In the genomic region with DNA sequence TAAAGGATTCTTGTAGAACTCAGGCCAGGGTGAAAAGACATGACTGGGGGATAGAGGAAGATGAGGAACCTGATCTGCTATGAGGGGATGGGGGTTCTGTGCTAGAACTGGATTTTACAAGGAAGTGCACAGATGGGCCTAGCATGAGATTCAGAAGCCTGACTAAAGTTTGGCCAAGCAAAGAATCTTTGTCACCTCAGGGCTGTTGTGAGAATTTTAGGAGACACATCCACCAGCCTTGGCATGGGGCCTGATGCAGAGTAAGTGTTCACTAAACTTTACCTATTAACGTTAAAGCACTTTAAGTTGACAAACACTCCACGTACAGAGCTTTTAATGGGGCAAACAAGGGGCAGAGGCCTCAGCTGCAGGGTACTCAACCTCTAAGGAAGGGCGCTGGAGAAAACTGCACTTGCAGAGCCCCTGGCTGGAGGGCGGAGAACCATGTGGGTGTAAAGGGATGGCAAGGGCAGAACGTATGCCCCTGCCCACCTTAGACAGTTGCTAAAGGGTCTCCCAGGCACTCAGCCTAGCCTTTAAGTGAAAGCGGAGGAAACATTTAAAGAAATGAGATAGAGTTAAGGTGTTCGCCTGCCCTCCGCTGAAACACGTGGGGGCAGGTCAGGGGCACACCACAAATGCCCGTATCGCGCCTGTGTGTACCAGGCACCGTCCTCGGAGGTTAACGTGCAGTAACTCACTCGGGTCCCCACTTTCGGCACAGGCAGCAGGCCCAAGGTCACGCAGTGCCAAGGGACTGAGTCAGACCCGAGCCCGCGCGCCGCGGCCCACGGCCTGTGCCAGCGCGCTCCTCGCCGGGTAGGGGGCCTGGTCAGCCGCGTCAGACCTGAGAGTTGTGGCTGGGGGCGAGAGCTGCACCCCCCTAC, we compare ENCODE assay signal across 8 cellular contexts. TPM values are rescaled to one million over a fixed set of nuclear protein-coding genes. Genes with fewer than 3 reads are reported as not detected.
DNase-seq lines count a peak whose midpoint lies in the region; ATAC-seq and TF ChIP-seq lines count a peak whose summit lies in the region.

No MANE protein-coding gene starts in this region.

- peak in 1 of 10 experiments; percentile 8 for DNase-seq in CD4-positive, alpha-beta T cell
- DNase-seq in activated T-cell treated with anti-CD3 and anti-CD28 coated beads, Interleukin-2, amount 50 U/mL, for 72 hours = peak in 1 of 2 donors; percentile 44
- DNase-seq in glutamatergic neuron = no peak
- no peak for DNase-seq in progenitor cell of endocrine pancreas (ENCODE audit: low spot score, unreplicated experiment)
- no peak for DNase-seq in NAMALWA (ENCODE audit: low spot score)
- no peak for DNase-seq in kidney glomerular epithelial cell (lab: John Stamatoyannopoulos, UW)
- DNase-seq in NCI-H2081 treated with DMSO at 0.1 percent for 48 hours (lab: John Stamatoyannopoulos, UW) = no peak

- peak overlapping the region; percentile 80 for H3K27ac Mint-ChIP-seq in CD4-positive, alpha-beta T cell
- peak overlapping the region; percentile 82 for H3K27ac Mint-ChIP-seq in activated T-cell treated with anti-CD3 and anti-CD28 coated beads, Interleukin-2, amount 50 U/mL, for 72 hours
- H3K27ac Mint-ChIP-seq in glutamatergic neuron (ENCODE audit: unreplicated experiment) = peak overlapping the region; percentile 68
- peak overlapping the region; percentile 93 for H3K27ac Mint-ChIP-seq in progenitor cell of endocrine pancreas

- TF ChIP-seq CTCF in CD4-positive, alpha-beta T cell (IDR thresholded peaks at IDR 0.05) = no peak
- peak; percentile 48 for TF ChIP-seq CTCF in glutamatergic neuron (IDR thresholded peaks at IDR 0.05; ENCODE audit: partially characterized antibody, unreplicated experiment)
- no peak for TF ChIP-seq CTCF in progenitor cell of endocrine pancreas (IDR thresholded peaks at IDR 0.05; ENCODE audit: unreplicated experiment)

- ATAC-seq in CD4-positive, alpha-beta T cell (ENCODE audit: poor library complexity) = peak; percentile 3
- ATAC-seq in HG02678 (IDR thresholded peaks at IDR 0.05; ENCODE audit: unreplicated experiment) = peak; percentile 10
- ATAC-seq in activated T-cell treated with anti-CD3 and anti-CD28 coated beads, Interleukin-2, amount 50 U/mL, for 72 hours (replicated peaks in 1 of 2) = peak; percentile 14 to 38

- POLR2A ChIA-PET in CD4-positive, alpha-beta T cell (lab: Charles Lee) = interaction anchor here (0.6 to 4.2 kb wide), 11 partner anchors 10 to 275 kb away, joined by 3 to 71 read pairs (median 4); no protein-coding TSS in a partner anchor

- H3K27ac ChIP-seq in CD4-positive, alpha-beta T cell (ENCODE audit: low read depth, low read length) = no peak overlapping the region

- H3K27me3 Mint-ChIP-seq in CD4-positive, alpha-beta T cell = no peaks in the 10 kb centered on the region
- no peaks in the 10 kb centered on the region for H3K27me3 Mint-ChIP-seq in activated T-cell treated with anti-CD3 and anti-CD28 coated beads, Interleukin-2, amount 50 U/mL, for 72 hours (ENCODE audit: low read depth)
- peaks cover 10% of the 10 kb centered on the region for H3K27me3 Mint-ChIP-seq in glutamatergic neuron (ENCODE audit: unreplicated experiment)
- H3K27me3 Mint-ChIP-seq in progenitor cell of endocrine pancreas = peaks cover 12% of the 10 kb centered on the region

- intact Hi-C loops in CD4-positive, alpha-beta T cell (cut with DNase I, micrococcal nuclease) = loop anchor here in 1 of 2 experiments (2.0 to 10.0 kb wide), 6 partner anchors 40 to 545 kb away; a partner anchor contains a TSS

- H3K4me3 Mint-ChIP-seq in CD4-positive, alpha-beta T cell = peak overlapping the region; percentile 95
- H3K4me3 Mint-ChIP-seq in activated T-cell treated with anti-CD3 and anti-CD28 coated beads, Interleukin-2, amount 50 U/mL, for 72 hours = peak overlapping the region; percentile 79 to 84
- peak overlapping the region; percentile 87 for H3K4me3 Mint-ChIP-seq in glutamatergic neuron (ENCODE audit: unreplicated experiment)
- peak overlapping the region; percentile 70 for H3K4me3 Mint-ChIP-seq in progenitor cell of endocrine pancreas (ENCODE audit: low read depth)

- peaks cover 17% of the 10 kb centered on the region for H3K36me3 Mint-ChIP-seq in CD4-positive, alpha-beta T cell (ENCODE audit: low read depth)
- H3K36me3 Mint-ChIP-seq in activated T-cell treated with anti-CD3 and anti-CD28 coated beads, Interleukin-2, amount 50 U/mL, for 72 hours (ENCODE audit: insufficient read depth in 2 of 2) = peaks cover 10 to 24% of the 10 kb centered on the region in 2 donors
- H3K36me3 Mint-ChIP-seq in glutamatergic neuron (ENCODE audit: unreplicated experiment) = no peaks in the 10 kb centered on the region
- peaks cover 2% of the 10 kb centered on the region for H3K36me3 Mint-ChIP-seq in progenitor cell of endocrine pancreas (ENCODE audit: insufficient read depth)

- no peaks in the 10 kb centered on the region for H3K27me3 ChIP-seq in CD4-positive, alpha-beta T cell (ENCODE audit: control insufficient read depth, insufficient read depth, low read length)

- CTCF ChIA-PET in CD4-positive, alpha-beta T cell (lab: Charles Lee) = interaction anchor here (0.9 to 3.3 kb wide), 6 partner anchors 8 to 275 kb away, joined by 3 to 34 read pairs (median 8); no protein-coding TSS in a partner anchor

- H3K4me1 Mint-ChIP-seq in CD4-positive, alpha-beta T cell (ENCODE audit: low read depth) = peaks cover 41% of the 10 kb centered on the region
- peaks cover 36% of the 10 kb centered on the region for H3K4me1 Mint-ChIP-seq in activated T-cell treated with anti-CD3 and anti-CD28 coated beads, Interleukin-2, amount 50 U/mL, for 72 hours (ENCODE audit: low read depth)
- peaks cover 8% of the 10 kb centered on the region for H3K4me1 Mint-ChIP-seq in glutamatergic neuron (ENCODE audit: low read depth, unreplicated experiment)
- H3K4me1 Mint-ChIP-seq in progenitor cell of endocrine pancreas (ENCODE audit: low read depth) = peaks cover 21% of the 10 kb centered on the region

- no peaks in the 10 kb centered on the region for H3K9me3 ChIP-seq in CD4-positive, alpha-beta T cell (ENCODE audit: control insufficient read depth, low read length)

- no peaks in the 10 kb centered on the region for H3K9me3 Mint-ChIP-seq in CD4-positive, alpha-beta T cell
- H3K9me3 Mint-ChIP-seq in activated T-cell treated with anti-CD3 and anti-CD28 coated beads, Interleukin-2, amount 50 U/mL, for 72 hours = no peaks in the 10 kb centered on the region
- peaks cover 10% of the 10 kb centered on the region for H3K9me3 Mint-ChIP-seq in glutamatergic neuron (ENCODE audit: unreplicated experiment)
- no peaks in the 10 kb centered on the region for H3K9me3 Mint-ChIP-seq in progenitor cell of endocrine pancreas (ENCODE audit: low read depth)

RNA-seq across cellular contexts. Expression of a gene that starts 1.0 kb away (rescaled TPM):
- total RNA-seq in CD4-positive, alpha-beta T cell = 10 to 100 TPM; 13.5 to 14.4 TPM
- total RNA-seq in activated T-cell treated with anti-CD3 and anti-CD28 coated beads, Interleukin-2, amount 50 U/mL, for 72 hours = 100 to 1,000 TPM; 154 to 193 TPM
- total RNA-seq in glutamatergic neuron (ENCODE audit: unreplicated experiment) (31.6 TPM), progenitor cell of endocrine pancreas (76.7 and 78.8 TPM in 2 replicates)

RNA-seq across cellular contexts. Expression of a gene that starts 1.0 kb away (rescaled TPM):
- total RNA-seq in CD4-positive, alpha-beta T cell = 1 to 10 TPM; 4.6 to 4.9 TPM
- total RNA-seq in activated T-cell treated with anti-CD3 and anti-CD28 coated beads, Interleukin-2, amount 50 U/mL, for 72 hours = 10 to 100 TPM; 37.6 to 39.8 TPM
- 5.5 TPM for total RNA-seq in glutamatergic neuron (ENCODE audit: unreplicated experiment)
- 22.7 and 23.3 TPM in 2 replicates for total RNA-seq in progenitor cell of endocrine pancreas
